24 cellular contexts compared by ENCODE assay signal in the genomic region with DNA sequence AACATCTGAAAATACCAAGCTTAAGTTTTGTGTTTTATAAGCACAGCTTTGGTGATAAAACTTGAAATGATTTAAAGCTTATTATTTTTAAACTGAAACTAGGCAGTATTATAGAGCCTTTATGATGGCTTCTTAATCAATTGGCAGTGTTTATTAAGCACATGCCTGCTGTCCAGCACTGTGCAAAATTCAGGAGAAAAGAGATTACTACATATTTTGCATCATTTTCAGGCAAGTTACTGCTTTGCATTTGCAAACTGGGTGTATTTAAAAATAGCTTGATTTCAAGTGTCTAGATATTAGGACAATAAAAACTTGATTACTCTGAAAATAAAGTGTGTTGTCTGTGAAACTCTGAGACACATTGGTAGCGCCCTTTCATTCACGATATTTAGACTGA.
"Had no signal": no experiment of that assay in that cellular context is flagged by ENCODE, and none has a peak within 500 bp of the region (broad histone marks: within the 10 kb centered on the region; RNA-seq: fewer than 3 reads in every experiment).

No MANE protein-coding gene starts in this region.

- H3K27me3 ChIP-seq: dorsolateral prefrontal cortex, gastroesophageal sphincter, left lung, spleen, testis, tibial nerve had no signal

- H3K4me1 ChIP-seq: lower lobe of right lung, parathyroid adenoma, prostate gland, testis had no signal

- H3K4me3 ChIP-seq: gastroesophageal sphincter, left lung, lower lobe of right lung, prostate gland, spleen, testis, tibial nerve had no signal

- H3K27ac ChIP-seq: gastroesophageal sphincter, left lung, lower lobe of right lung, parathyroid adenoma, prostate gland, spleen, testis, tibial nerve had no signal

- H3K4me3 Mint-ChIP-seq: memory B cell; mesothelial cell of epicardium; natural killer cell; neural crest cell; stimulated activated memory B cell treated with anti-CD40 and anti-IgM and Interleukin-4, amounts not matched to agents 10 μg/mL and 1 μg/mL and 100 μg/mL, for 72 hours; stimulated activated naive CD8-positive, alpha-beta T cell treated with anti-CD3 and anti-CD28 coated beads, Interleukin-15, amount 100 ng/mL, for 72 hours had no signal

- H3K36me3 ChIP-seq: prostate gland had no signal

- H3K27me3 Mint-ChIP-seq: memory B cell; stimulated activated memory B cell treated with anti-CD40 and anti-IgM and Interleukin-4, amounts not matched to agents 10 μg/mL and 1 μg/mL and 100 μg/mL, for 72 hours; stimulated activated naive CD8-positive, alpha-beta T cell treated with anti-CD3 and anti-CD28 coated beads, Interleukin-15, amount 100 ng/mL, for 72 hours had no signal

- H3K9me3 ChIP-seq: gastroesophageal sphincter, left lung, lower lobe of right lung, prostate gland, spleen, testis, tibial nerve had no signal

- H3K79me2 ChIP-seq: parathyroid adenoma had no signal

- H3K27ac Mint-ChIP-seq: memory B cell; mesothelial cell of epicardium; natural killer cell; stimulated activated memory B cell treated with anti-CD40 and anti-IgM and Interleukin-4, amounts not matched to agents 10 μg/mL and 1 μg/mL and 100 μg/mL, for 72 hours; stimulated activated naive CD8-positive, alpha-beta T cell treated with anti-CD3 and anti-CD28 coated beads, Interleukin-15, amount 100 ng/mL, for 72 hours had no signal

- H3K4me1 Mint-ChIP-seq: memory B cell; natural killer cell; stimulated activated memory B cell treated with anti-CD40 and anti-IgM and Interleukin-4, amounts not matched to agents 10 μg/mL and 1 μg/mL and 100 μg/mL, for 72 hours had no signal

- H2AFZ ChIP-seq: parathyroid adenoma had no signal

- H3K9me3 Mint-ChIP-seq: memory B cell; mesothelial cell of epicardium; natural killer cell; neural crest cell; stimulated activated memory B cell treated with anti-CD40 and anti-IgM and Interleukin-4, amounts not matched to agents 10 μg/mL and 1 μg/mL and 100 μg/mL, for 72 hours; stimulated activated naive CD8-positive, alpha-beta T cell treated with anti-CD3 and anti-CD28 coated beads, Interleukin-15, amount 100 ng/mL, for 72 hours had no signal

- DNase-seq: cortex of kidney; dorsolateral prefrontal cortex; effector CD8-positive, alpha-beta T cell; foreskin fibroblast; glutamatergic neuron; left lung; lower lobe of right lung; natural killer cell; occipital lobe; retina; spleen; stimulated activated CD4-positive, alpha-beta T cell treated with anti-CD3 and anti-CD28 coated beads, Interleukin-15, amount 100 ng/mL, for 24 hours; stimulated activated CD4-positive, alpha-beta T cell treated with anti-CD3 and anti-CD28 coated beads, Interleukin-1b, Interleukin-23, amount 100 ng/mL, for 48 hours; stimulated activated CD4-positive, alpha-beta T cell treated with anti-CD3 and anti-CD28 coated beads, Interleukin-4, amount 100 ng/mL, for 24 hours; stimulated activated naive CD8-positive, alpha-beta T cell treated with anti-CD3 and anti-CD28 coated beads, Interleukin-15, amount 100 ng/mL, for 72 hours; testis had no signal

- H3K9ac ChIP-seq: parathyroid adenoma had no signal
